ENCODE assay signal across 8 cellular contexts in the genomic region with DNA sequence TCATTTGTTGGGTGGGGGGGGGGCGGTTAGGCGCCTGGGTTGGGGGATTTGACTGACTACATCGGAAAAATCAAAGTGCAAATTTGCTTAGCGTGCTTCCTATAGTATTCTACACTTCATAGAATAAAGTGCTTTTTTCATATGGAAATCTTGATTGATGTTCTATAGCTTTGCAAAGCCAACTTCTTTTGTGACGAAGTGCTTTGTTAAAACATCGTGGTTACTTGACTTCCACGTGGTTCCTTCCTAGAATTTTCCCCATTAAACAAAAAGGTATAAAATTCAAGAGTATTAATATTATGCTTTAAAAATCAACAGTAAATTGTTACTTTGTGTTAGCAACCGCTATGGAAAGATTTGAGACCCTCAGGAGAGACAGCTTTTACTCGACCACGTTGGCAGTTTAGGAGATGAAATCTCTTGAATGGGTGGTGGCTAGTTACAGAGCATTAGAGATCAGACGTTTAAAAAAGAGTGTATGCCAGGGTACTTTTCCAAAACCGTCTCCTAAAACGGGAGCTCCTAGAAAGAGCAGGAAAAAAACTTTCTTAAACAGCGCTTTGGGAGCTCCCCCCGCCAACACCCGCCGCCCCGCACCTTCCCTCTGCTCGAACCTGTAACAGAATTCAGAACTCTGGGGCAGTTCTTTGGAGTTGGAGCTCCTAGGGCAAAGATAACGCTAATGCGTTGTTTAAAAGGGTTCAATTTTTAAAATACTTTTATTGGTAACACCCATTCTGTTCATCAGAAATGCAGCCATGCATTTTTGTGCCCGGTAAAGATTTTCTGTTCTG. TPM values are rescaled to one million over a fixed set of nuclear protein-coding genes. Genes with fewer than 3 reads are reported as not detected.
DNase-seq lines count a peak whose midpoint lies in the region; ATAC-seq and TF ChIP-seq lines count a peak whose summit lies in the region.

No MANE protein-coding gene starts in this region.

- H3K27me3 Mint-ChIP-seq in T-helper 17 cell: peaks cover 55% of the 10 kb centered on the region

- DNase-seq in EH (ENCODE audit: low read depth): peak; percentile 34
- DNase-seq in T-helper 17 cell: no peak
- peak; percentile 26 for DNase-seq in fibroblast of pulmonary artery (ENCODE audit: low read depth)
- DNase-seq in stimulated activated CD4-positive, alpha-beta T cell treated with anti-CD3 and anti-CD28 coated beads, Interleukin-12 subunit alpha, Interleukin-12 subunit beta, amount 100 ng/mL, for 4 hours: no peak
- DNase-seq in stimulated activated CD4-positive, alpha-beta T cell treated with anti-CD3 and anti-CD28 coated beads, Interleukin-2, amount 100 ng/mL, for 24 hours: no peak

- no peaks in the 10 kb centered on the region for H3K9me3 ChIP-seq in T-helper 17 cell (ENCODE audit: control insufficient read depth, low read length, poor library complexity, severe bottlenecking)
- no peaks in the 10 kb centered on the region for H3K9me3 ChIP-seq in parathyroid adenoma (ENCODE audit: control insufficient read depth, low read length)

- no peaks in the 10 kb centered on the region for H3K36me3 ChIP-seq in parathyroid adenoma (ENCODE audit: control insufficient read depth, insufficient read depth, low read length)

- H3K27ac Mint-ChIP-seq in T-helper 17 cell: no peak overlapping the region

- H3K4me1 Mint-ChIP-seq in T-helper 17 cell: peaks cover 19% of the 10 kb centered on the region

- ATAC-seq in T-helper 17 cell (no peak), GM19397 (IDR thresholded peaks at IDR 0.05; ENCODE audit: unreplicated experiment) (no peak), GM21526 (IDR thresholded peaks at IDR 0.05; ENCODE audit: low FRiP score, unreplicated experiment) (no peak)

- H3K4me3 ChIP-seq in fibroblast of pulmonary artery (replicated peaks; ENCODE audit: low read depth, low read length) (peak overlapping the region; percentile 86), parathyroid adenoma (ENCODE audit: low read depth, low read length) (peak overlapping the region; percentile 96)

- H3K4me1 ChIP-seq in parathyroid adenoma: peaks cover 4% of the 10 kb centered on the region

- H3K4me3 Mint-ChIP-seq in T-helper 17 cell: peak overlapping the region; percentile 92

- no peaks in the 10 kb centered on the region for H3K27me3 ChIP-seq in parathyroid adenoma (ENCODE audit: control insufficient read depth, insufficient read depth, low read length)

- H3K27ac ChIP-seq in parathyroid adenoma: peak overlapping the region; percentile 95

- H3K9ac ChIP-seq in parathyroid adenoma: peak overlapping the region; percentile 39

- TF ChIP-seq CTCF in fibroblast of pulmonary artery (IDR thresholded peaks at IDR 0.05; ENCODE audit: low read length, missing control alignments): no peak
- TF ChIP-seq CTCF in parathyroid adenoma (IDR thresholded peaks at IDR 0.05): no peak

- peak overlapping the region; percentile 89 for H3K4me2 ChIP-seq in parathyroid adenoma (ENCODE audit: low read length)

- H3K36me3 Mint-ChIP-seq in T-helper 17 cell (ENCODE audit: low read depth): peaks cover 2% of the 10 kb centered on the region

- H2AFZ ChIP-seq in parathyroid adenoma: peak overlapping the region; percentile 78

- peaks cover 3% of the 10 kb centered on the region for H3K79me2 ChIP-seq in parathyroid adenoma

RNA-seq across cellular contexts. Expression of a gene that starts 0.9 kb away (rescaled TPM):
- total RNA-seq in T-helper 17 cell: under 1 TPM in 1 of 2 donors, not detected in 1; 0.12 TPM

Comparison
In these comparisons a context has a peak if more than half of its experiments do, and no peak if none do; other contexts are left out.
1. DNase-seq: peak in EH (single experiment) and fibroblast of pulmonary artery (single experiment); none in T-helper 17 cell (0 of 3), stimulated activated CD4-positive, alpha-beta T cell treated with anti-CD3 and anti-CD28 coated beads, Interleukin-12 subunit alpha, Interleukin-12 subunit beta, amount 100 ng/mL, for 4 hours (single experiment) and stimulated activated CD4-positive, alpha-beta T cell treated with anti-CD3 and anti-CD28 coated beads, Interleukin-2, amount 100 ng/mL, for 24 hours (0 of 2).